11 cellular contexts compared by ENCODE assay signal in genomic region chr14:75138492-75138891, GRCh38. TPM values are rescaled to one million over a fixed set of nuclear protein-coding genes. Genes with fewer than 3 reads are reported as not detected.
DNase-seq lines count a peak whose midpoint lies in the region; ATAC-seq and TF ChIP-seq lines count a peak whose summit lies in the region.
"Had no signal": no experiment of that assay in that cellular context is flagged by ENCODE, and none has a peak within 500 bp of the region (broad histone marks: within the 10 kb centered on the region; RNA-seq: fewer than 3 reads in every experiment).

No MANE protein-coding gene starts in this region.

- WGBS in mesenchymal stem cell: no CpG with 5 or more reads among the region's 1 CpG
- WGBS in hepatocyte (ENCODE audit: low lambda C conversion rate, missing lambda C conversion rate): 94% methylated on average over 1 of the region's 1 CpG

- H3K18ac ChIP-seq in mesenchymal stem cell (ENCODE audit: low read depth in 1 of 2, low read length in 2 of 2): no peak overlapping the region

- peaks cover 25 to 76% (median 56%) of the 10 kb centered on the region in 10 experiments for H3K4me1 ChIP-seq in BLaER1 treated with 17β-estradiol and CSF1 and Interleukin-3, amounts not matched to agents 10 nM and 100 nM
- no peaks in the 10 kb centered on the region for H3K4me1 ChIP-seq in mesenchymal stem cell (ENCODE audit: control insufficient read depth, insufficient read depth, low read depth, low read length)
- H3K4me1 ChIP-seq in hepatocyte (ENCODE audit: insufficient read depth): no peaks in the 10 kb centered on the region

- ATAC-seq in HG03039 (IDR thresholded peaks at IDR 0.05; ENCODE audit: unreplicated experiment): no peak

- TF ChIP-seq CTCF in hepatocyte (IDR thresholded peaks at IDR 0.05; ENCODE audit: poor library complexity): no peak

- no peak overlapping the region for H2BK15ac ChIP-seq in mesenchymal stem cell (ENCODE audit: low read depth, poor library complexity, severe bottlenecking)

- no peaks in the 10 kb centered on the region for H3K9me3 Mint-ChIP-seq in activated T-helper 1 cell treated with anti-CD3 and anti-CD28 coated beads, Interleukin-12 subunit alpha, Interleukin-12 subunit beta, Interleukin-2, Interleukin-4 antibody, amounts not matched to agents 30 ng/mL and 10 ng/mL and 1 ng/mL, durations not matched to agents 14 hours and 24 hours and 36 hours

- no peaks in the 10 kb centered on the region for H3K27me3 Mint-ChIP-seq in activated T-helper 1 cell treated with anti-CD3 and anti-CD28 coated beads, Interleukin-12 subunit alpha, Interleukin-12 subunit beta, Interleukin-2, Interleukin-4 antibody, amounts not matched to agents 30 ng/mL and 10 ng/mL and 1 ng/mL, durations not matched to agents 14 hours and 24 hours and 36 hours (ENCODE audit: insufficient read depth)

- H3K79me2 ChIP-seq in hepatocyte: peaks cover 66% of the 10 kb centered on the region

- H3K9me3 ChIP-seq in BLaER1 treated with 17β-estradiol and CSF1 and Interleukin-3, amounts not matched to agents 10 nM and 100 nM (replicated peaks in 1 of 11): peaks cover 0 to 9% (median 7%) of the 10 kb centered on the region in 11 experiments; a peak in 15 of 22 replicates
- no peaks in the 10 kb centered on the region for H3K9me3 ChIP-seq in mesenchymal stem cell (ENCODE audit: control insufficient read depth, low read length)
- H3K9me3 ChIP-seq in hepatocyte (ENCODE audit: low read depth): no peaks in the 10 kb centered on the region

- peaks cover 12% of the 10 kb centered on the region for H3K79me1 ChIP-seq in mesenchymal stem cell (replicated peaks; ENCODE audit: low read length, poor library complexity, severe bottlenecking)

- H3K36me3 ChIP-seq in BLaER1 treated with 17β-estradiol and CSF1 and Interleukin-3, amounts not matched to agents 10 nM and 100 nM: peaks cover 24 to 68% (median 39%) of the 10 kb centered on the region in 11 experiments
- H3K36me3 ChIP-seq in mesenchymal stem cell (ENCODE audit: control insufficient read depth in 1 of 2, insufficient read depth in 2 of 2, low read depth in 1 of 2, low read length in 2 of 2): peaks cover 9 to 27% of the 10 kb centered on the region in 2 experiments
- no peaks in the 10 kb centered on the region for H3K36me3 ChIP-seq in hepatocyte (replicated peaks; ENCODE audit: insufficient read depth, low read depth)

- H4K91ac ChIP-seq in mesenchymal stem cell (ENCODE audit: low read length): no peak overlapping the region

- no peak overlapping the region for H3K4ac ChIP-seq in mesenchymal stem cell (ENCODE audit: low read depth in 1 of 2, low read length in 2 of 2)

- peak overlapping the region in 8 of 10 experiments; percentile 6 to 55 (median 36); a peak in 13 of 20 replicates for H3K4me3 ChIP-seq in BLaER1 treated with 17β-estradiol and CSF1 and Interleukin-3, amounts not matched to agents 10 nM and 100 nM
- H3K4me3 ChIP-seq in mesenchymal stem cell (ENCODE audit: insufficient read depth in 1 of 2, low read depth in 1 of 2, low read length in 2 of 2) (no peak overlapping the region), hepatocyte (no peak overlapping the region)

- no peak overlapping the region for H3K4me3 Mint-ChIP-seq in activated T-helper 1 cell treated with anti-CD3 and anti-CD28 coated beads, Interleukin-12 subunit alpha, Interleukin-12 subunit beta, Interleukin-2, Interleukin-4 antibody, amounts not matched to agents 30 ng/mL and 10 ng/mL and 1 ng/mL, durations not matched to agents 14 hours and 24 hours and 36 hours

- H4K20me1 ChIP-seq in BLaER1 treated with 17β-estradiol and CSF1 and Interleukin-3, amounts not matched to agents 10 nM and 100 nM: peaks cover 0 to 53% (median 4%) of the 10 kb centered on the region in 11 experiments; a peak in 7 of 22 replicates
- peaks cover 14% of the 10 kb centered on the region for H4K20me1 ChIP-seq in hepatocyte (ENCODE audit: insufficient read depth, poor library complexity, severe bottlenecking)

- H2BK120ac ChIP-seq in mesenchymal stem cell (ENCODE audit: low read depth, low read length): no peak overlapping the region

- POLR2A ChIA-PET in HEK293T (lab: Yijun Ruan, JAX): interaction anchor here (0.6 to 1.0 kb wide), 2 partner anchors 140 to 157 kb away, joined by 3 read pairs; partner anchors contain the start of gene FOS

- CTCF ChIA-PET in HEK293T (lab: Yijun Ruan, JAX): interaction anchor here (0.6 kb wide), 1 partner anchor 161 kb away, joined by 4 read pairs; no protein-coding TSS in a partner anchor

- H2BK5ac ChIP-seq in mesenchymal stem cell (ENCODE audit: low read depth, low read length, poor library complexity, severe bottlenecking): no peak overlapping the region

- peak; percentile 44 for DNase-seq in KG1 (lab: John Stamatoyannopoulos, UW)
- DNase-seq in activated T-helper 1 cell treated with anti-CD3 and anti-CD28 coated beads, Interleukin-12 subunit alpha, Interleukin-12 subunit beta, Interleukin-2, Interleukin-4 antibody, amounts not matched to agents 30 ng/mL and 10 ng/mL and 1 ng/mL, durations not matched to agents 14 hours and 24 hours and 36 hours (ENCODE audit: low spot score): no peak
- DNase-seq in mesenchymal stem cell: no peak
- no peak for DNase-seq in hepatocyte (ENCODE audit: low spot score)
- no peak for DNase-seq in HEK293T (ENCODE audit: extremely low spot score)
- no peak for DNase-seq in HuH-7 (ENCODE audit: low spot score)
- DNase-seq: activated CD4-positive, alpha-beta T cell treated with anti-CD3 and anti-CD28 coated beads for 1 hour; NCI-H526 treated with DMSO at 0.1 percent for 48 hours; stimulated activated CD4-positive, alpha-beta T cell treated with anti-CD3 and anti-CD28 coated beads, Interleukin-2, amount 100 ng/mL, for 24 hours had no signal

- H3K36me3 Mint-ChIP-seq in activated T-helper 1 cell treated with anti-CD3 and anti-CD28 coated beads, Interleukin-12 subunit alpha, Interleukin-12 subunit beta, Interleukin-2, Interleukin-4 antibody, amounts not matched to agents 30 ng/mL and 10 ng/mL and 1 ng/mL, durations not matched to agents 14 hours and 24 hours and 36 hours (ENCODE audit: low read depth): peaks cover 27% of the 10 kb centered on the region

- peak overlapping the region; percentile 22 for H3K27ac Mint-ChIP-seq in activated T-helper 1 cell treated with anti-CD3 and anti-CD28 coated beads, Interleukin-12 subunit alpha, Interleukin-12 subunit beta, Interleukin-2, Interleukin-4 antibody, amounts not matched to agents 30 ng/mL and 10 ng/mL and 1 ng/mL, durations not matched to agents 14 hours and 24 hours and 36 hours

- H3K4me2 ChIP-seq in BLaER1 treated with 17β-estradiol and CSF1 and Interleukin-3, amounts not matched to agents 10 nM and 100 nM: peak overlapping the region; percentile 67 to 96 (median 75)
- H3K4me2 ChIP-seq in mesenchymal stem cell (ENCODE audit: low read length, poor library complexity, severe bottlenecking) (no peak overlapping the region), hepatocyte (no peak overlapping the region)

- no peak overlapping the region for H2AK5ac ChIP-seq in mesenchymal stem cell (ENCODE audit: low read length, severe bottlenecking)

- intact Hi-C loops in activated T-helper 1 cell treated with anti-CD3 and anti-CD28 coated beads, Interleukin-12 subunit alpha, Interleukin-12 subunit beta, Interleukin-2, Interleukin-4 antibody, amounts not matched to agents 30 ng/mL and 10 ng/mL and 1 ng/mL, durations not matched to agents 14 hours and 24 hours and 36 hours (cut with micrococcal nuclease): loop anchor here (1.0 to 2.0 kb wide), 2 partner anchors 38 to 111 kb away; partner anchors contain the start of gene TMED10

- no peak overlapping the region for H3K14ac ChIP-seq in mesenchymal stem cell (ENCODE audit: low read length in 2 of 2)

- no peak overlapping the region for H3K23ac ChIP-seq in mesenchymal stem cell (ENCODE audit: low read length in 2 of 2)

- H4K8ac ChIP-seq in mesenchymal stem cell (ENCODE audit: low read length): no peak overlapping the region

- H3K27me3 ChIP-seq in BLaER1 treated with 17β-estradiol and CSF1 and Interleukin-3, amounts not matched to agents 10 nM and 100 nM: no peaks in the 10 kb centered on the region
- H3K27me3 ChIP-seq in mesenchymal stem cell (ENCODE audit: control insufficient read depth in 1 of 2, insufficient read depth in 1 of 2, low read length in 2 of 2) (no peaks in the 10 kb centered on the region), hepatocyte (no peaks in the 10 kb centered on the region)

- peaks cover 43% of the 10 kb centered on the region for H3K4me1 Mint-ChIP-seq in activated T-helper 1 cell treated with anti-CD3 and anti-CD28 coated beads, Interleukin-12 subunit alpha, Interleukin-12 subunit beta, Interleukin-2, Interleukin-4 antibody, amounts not matched to agents 30 ng/mL and 10 ng/mL and 1 ng/mL, durations not matched to agents 14 hours and 24 hours and 36 hours (ENCODE audit: low read depth)

- peak overlapping the region; percentile 25 to 72 (median 66); a peak in 20 of 22 replicates for H3K27ac ChIP-seq in BLaER1 treated with 17β-estradiol and CSF1 and Interleukin-3, amounts not matched to agents 10 nM and 100 nM
- H3K27ac ChIP-seq in mesenchymal stem cell (ENCODE audit: low read length, poor library complexity, severe bottlenecking): no peak overlapping the region
- no peak overlapping the region for H3K27ac ChIP-seq in hepatocyte

- peak overlapping the region; percentile 30 to 63 (median 49); a peak in 18 of 22 replicates for H3K9ac ChIP-seq in BLaER1 treated with 17β-estradiol and CSF1 and Interleukin-3, amounts not matched to agents 10 nM and 100 nM
- peak overlapping the region; percentile 8 for H3K9ac ChIP-seq in mesenchymal stem cell (ENCODE audit: low read length)

- H3K9me2 ChIP-seq in hepatocyte (replicated peaks; ENCODE audit: insufficient read depth): no peaks in the 10 kb centered on the region

- H2BK12ac ChIP-seq in mesenchymal stem cell (ENCODE audit: low read length in 2 of 2): no peak overlapping the region

- H2AFZ ChIP-seq in mesenchymal stem cell (ENCODE audit: low read depth, low read length): no peak overlapping the region
- H2AFZ ChIP-seq in hepatocyte: no peak overlapping the region

TF ChIP-seq in HEK293T, 16 proteins besides CTCF, POLR2A, EP300 and RAD21 (continues in another document):
- TF ChIP-seq ZNF384 (IDR thresholded peaks at IDR 0.05) (no peak), CTBP1 (IDR thresholded peaks at IDR 0.05; ENCODE audit: borderline replicate concordance) (no peak), ARNT (IDR thresholded peaks at IDR 0.05) (no peak)

RNA-seq across cellular contexts. Expression of gene NEK9, which starts 11.6 kb away (rescaled TPM):
- total RNA-seq in activated T-helper 1 cell treated with anti-CD3 and anti-CD28 coated beads, Interleukin-12 subunit alpha, Interleukin-12 subunit beta, Interleukin-2, Interleukin-4 antibody, amounts not matched to agents 30 ng/mL and 10 ng/mL and 1 ng/mL, durations not matched to agents 14 hours and 24 hours and 36 hours: 76.8 and 77.0 TPM in 2 replicates
- polyA plus RNA-seq in mesenchymal stem cell (2013, experiment 1 of 2): 26.4 TPM
- polyA plus RNA-seq in mesenchymal stem cell (2013, experiment 2 of 2): 26.7 TPM
- 19.5 and 21.1 TPM in 2 replicates for total RNA-seq in hepatocyte
- polyA plus RNA-seq in hepatocyte: 8.8 and 12.9 TPM in 2 replicates

RNA-seq across cellular contexts. Expression of gene TMED10, which starts 37.9 kb away (rescaled TPM):
- total RNA-seq in activated T-helper 1 cell treated with anti-CD3 and anti-CD28 coated beads, Interleukin-12 subunit alpha, Interleukin-12 subunit beta, Interleukin-2, Interleukin-4 antibody, amounts not matched to agents 30 ng/mL and 10 ng/mL and 1 ng/mL, durations not matched to agents 14 hours and 24 hours and 36 hours: 195 and 204 TPM in 2 replicates
- polyA plus RNA-seq in mesenchymal stem cell (2013, experiment 1 of 2): 426 TPM
- 426 TPM for polyA plus RNA-seq in mesenchymal stem cell (2013, experiment 2 of 2)
- total RNA-seq in hepatocyte: 375 and 378 TPM in 2 replicates
- polyA plus RNA-seq in hepatocyte: 390 and 411 TPM in 2 replicates

Comparison
In these comparisons a context has a peak if more than half of its experiments do, and no peak if none do; other contexts are left out.
1. H3K27ac ChIP-seq: peak in BLaER1 treated with 17β-estradiol and CSF1 and Interleukin-3, amounts not matched to agents 10 nM and 100 nM (11 of 11); none in mesenchymal stem cell (single experiment) and hepatocyte (single experiment).
2. H3K4me2 ChIP-seq: peak in BLaER1 treated with 17β-estradiol and CSF1 and Interleukin-3, amounts not matched to agents 10 nM and 100 nM (11 of 11); none in mesenchymal stem cell (single experiment) and hepatocyte (single experiment).
3. H3K4me3 ChIP-seq: peak in BLaER1 treated with 17β-estradiol and CSF1 and Interleukin-3, amounts not matched to agents 10 nM and 100 nM (8 of 10); none in mesenchymal stem cell (0 of 2) and hepatocyte (single experiment).